In genomic region chr17:4971826-4972225, GRCh38 we compare ENCODE assay signal across 17 cellular contexts.
"Had no signal": no experiment of that assay in that cellular context is flagged by ENCODE, and none has a peak within 500 bp of the region (broad histone marks: within the 10 kb centered on the region; RNA-seq: fewer than 3 reads in every experiment).

No MANE protein-coding gene starts in this region.

- H3K27ac ChIP-seq: body of pancreas, epithelial cell of prostate, lower lobe of right lung had no signal

- DNase-seq: activated CD4-positive, alpha-beta T cell treated with anti-CD3 and anti-CD28 coated beads, Interleukin-2, amount 50 U/mL, for 1 hour; activated CD4-positive, CD25-positive, alpha-beta regulatory T cell; activated gamma-delta T cell treated with Interleukin-2 at 50 U/mL for 16 hours; activated T-cell treated with anti-CD3 and anti-CD28 coated beads, Interleukin-2, amount 50 U/mL, for 48 hours; amniotic stem cell; body of pancreas; cortex of kidney; effector CD8-positive, alpha-beta T cell; hypothalamus; lower lobe of right lung; SHP77 treated with DMSO at 0.1 percent for 48 hours; small intestine; T-helper 2 cell; trophoblast cell had no signal

- ATAC-seq: body of pancreas, lower lobe of right lung had no signal

- H3K27me3 Mint-ChIP-seq: central memory CD8-positive, alpha-beta T cell had no signal

- H3K4me3 Mint-ChIP-seq: central memory CD8-positive, alpha-beta T cell had no signal

- FAIRE-seq: small intestine had no signal

- H3K9me3 Mint-ChIP-seq: central memory CD8-positive, alpha-beta T cell; nephron had no signal

- H3K9me3 ChIP-seq: body of pancreas, lower lobe of right lung had no signal

- H3K4me3 ChIP-seq: body of pancreas, lower lobe of right lung had no signal

- H3K27me3 ChIP-seq: body of pancreas had no signal
